8 cellular contexts compared by ENCODE assay signal in the genomic region with DNA sequence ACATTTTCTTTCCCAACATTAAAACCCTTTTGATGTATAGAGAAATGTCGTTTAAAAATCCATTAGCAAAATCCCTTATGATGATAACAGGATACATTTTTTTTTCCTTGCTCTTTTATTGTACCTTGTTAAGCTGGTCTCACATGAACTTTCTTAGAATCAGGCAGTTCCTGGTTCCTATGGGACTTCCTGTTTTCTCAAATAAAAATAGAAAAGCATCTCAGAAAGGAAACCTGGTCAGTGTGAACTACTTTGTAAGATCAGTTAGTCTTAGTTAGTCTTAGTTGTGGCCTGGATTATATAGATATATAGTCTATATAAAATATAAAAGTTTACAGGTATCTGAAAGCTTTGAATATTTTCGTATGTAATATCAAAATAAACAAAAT. TPM values are rescaled to one million over a fixed set of nuclear protein-coding genes. Genes with fewer than 3 reads are reported as not detected.
A peak's percentile ranks its signal among the peaks of the same experiment; 100 is the strongest.
DNase-seq lines count a peak whose midpoint lies in the region; ATAC-seq lines count a peak whose summit lies in the region.

No MANE protein-coding gene starts in this region.

- ATAC-seq in GM19372 (IDR thresholded peaks at IDR 0.05; ENCODE audit: low read depth, unreplicated experiment) (peak; percentile 66), HG03280 (IDR thresholded peaks at IDR 0.05; ENCODE audit: unreplicated experiment) (peak; percentile 77)
- ATAC-seq in activated naive CD4-positive, alpha-beta T cell treated with anti-CD3 and anti-CD28 coated beads, Interleukin-2, amount 50 U/mL, for 72 hours, result no peak

- peak; percentile 44 for DNase-seq in CD1c-positive myeloid dendritic cell (ENCODE audit: extremely low spot score)
- DNase-seq in activated naive CD4-positive, alpha-beta T cell treated with anti-CD3 and anti-CD28 coated beads, Interleukin-2, amount 50 U/mL, for 72 hours (ENCODE audit: low spot score in 2 of 2), result no peak
- DNase-seq in RKO (ENCODE audit: low spot score), result no peak
- no peak for DNase-seq in inferior parietal cortex (ENCODE audit: extremely low spot score)
- no peak for DNase-seq in NK-92 treated with Interleukin-12 subunit alpha and Interleukin-12 subunit beta, amount 100 ng/mL, for 24 hours (lab: John Stamatoyannopoulos, UW)
- DNase-seq in iPS-NIHi11 (ENCODE audit: low spot score), result no peak

- peak overlapping the region; percentile 3 to 79 for H3K27ac Mint-ChIP-seq in activated naive CD4-positive, alpha-beta T cell treated with anti-CD3 and anti-CD28 coated beads, Interleukin-2, amount 50 U/mL, for 72 hours

- H3K36me3 Mint-ChIP-seq in activated naive CD4-positive, alpha-beta T cell treated with anti-CD3 and anti-CD28 coated beads, Interleukin-2, amount 50 U/mL, for 72 hours, result peaks cover 0 to 26% of the 10 kb centered on the region in 2 donors

- H3K9me3 Mint-ChIP-seq in activated naive CD4-positive, alpha-beta T cell treated with anti-CD3 and anti-CD28 coated beads, Interleukin-2, amount 50 U/mL, for 72 hours, result no peaks in the 10 kb centered on the region

RNA-seq across cellular contexts. Expression of a gene that starts 40.3 kb away (rescaled TPM):
- 10 to 100 TPM; 18.4 to 27.4 TPM for total RNA-seq in activated naive CD4-positive, alpha-beta T cell treated with anti-CD3 and anti-CD28 coated beads, Interleukin-2, amount 50 U/mL, for 72 hours

Comparison
In these comparisons a context has a peak if more than half of its experiments do, and no peak if none do; other contexts are left out.
1. ATAC-seq: peak in GM19372 (single experiment) and HG03280 (single experiment); none in activated naive CD4-positive, alpha-beta T cell treated with anti-CD3 and anti-CD28 coated beads, Interleukin-2, amount 50 U/mL, for 72 hours (0 of 2).